ENCODE assay signal across 1 cellular context in the genomic region with DNA sequence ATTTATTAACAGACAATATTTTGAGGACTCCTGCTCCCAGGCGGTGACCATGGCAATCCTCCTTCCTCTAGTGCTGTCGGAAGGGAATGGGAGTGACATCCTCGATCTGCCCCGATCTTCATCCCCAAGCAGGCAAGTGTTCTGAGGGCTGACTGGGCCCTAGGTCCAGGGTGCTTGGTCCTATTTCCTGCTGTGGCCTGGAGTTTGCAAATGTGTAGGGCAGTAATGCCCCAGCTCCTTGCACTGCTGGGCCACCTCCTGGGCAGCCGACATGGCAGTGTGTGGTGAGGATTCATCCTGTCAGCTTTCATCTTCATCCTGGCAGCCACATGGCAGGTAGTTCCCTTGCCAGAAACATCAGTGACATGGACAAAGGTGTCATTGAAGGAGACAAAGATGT.
TF ChIP-seq lines count a peak whose summit lies in the region.

No MANE protein-coding gene starts in this region.

TF ChIP-seq in H1, 55 proteins besides CTCF, POLR2A, EP300 and RAD21:
- TF ChIP-seq POU5F1 (IDR thresholded peaks at IDR 0.05; ENCODE audit: low read depth, low read length) = no peak
- no peak for TF ChIP-seq POLR2AphosphoS5 (IDR thresholded peaks at IDR 0.05; ENCODE audit: low read depth, low read length)
- no peak for TF ChIP-seq RXRA (IDR thresholded peaks at IDR 0.05; ENCODE audit: insufficient read depth, low read depth, low read length)
- no peak for TF ChIP-seq KDM5A (IDR thresholded peaks at IDR 0.05; ENCODE audit: low read length)
- TF ChIP-seq SRF (IDR thresholded peaks at IDR 0.05; ENCODE audit: low read depth, low read length) = no peak
